ENCODE assay signal across 8 cellular contexts in genomic region chr19:13974073-13974472, GRCh38. TPM values are rescaled to one million over a fixed set of nuclear protein-coding genes. Genes with fewer than 3 reads are reported as not detected.
DNase-seq lines count a peak whose midpoint lies in the region; ATAC-seq, FAIRE-seq and TF ChIP-seq lines count a peak whose summit lies in the region.

No MANE protein-coding gene starts in this region.

- H3K9me2 ChIP-seq in Karpas-422 (replicated peaks; ENCODE audit: insufficient read depth, low read length): no peaks in the 10 kb centered on the region

- no peaks in the 10 kb centered on the region for H3K79me2 ChIP-seq in Karpas-422 (ENCODE audit: low read length)

- H3K27me3 ChIP-seq in BE2C: no peaks in the 10 kb centered on the region
- no peaks in the 10 kb centered on the region for H3K27me3 ChIP-seq in Karpas-422 (ENCODE audit: low read length)

- H3K4me2 ChIP-seq in Karpas-422 (ENCODE audit: low read depth, low read length, poor library complexity, severe bottlenecking): peak overlapping the region; percentile 59

- peak; percentile 53 for DNase-seq in BE2C
- DNase-seq in Karpas-422: peak; percentile 94
- peak; percentile 49 for DNase-seq in activated CD8-positive, alpha-beta memory T cell treated with anti-CD3 and anti-CD28 coated beads, Interleukin-2, amount 50 U/mL, for 4 hours
- peak; percentile 45 for DNase-seq in iris pigment epithelial cell (ENCODE audit: low read depth)
- DNase-seq in middle frontal gyrus (ENCODE audit: extremely low spot score, low spot score): no peak
- no peak for DNase-seq in kidney

- no peak overlapping the region for H3K27ac ChIP-seq in Karpas-422 (ENCODE audit: low read length)
- H3K27ac ChIP-seq in kidney (ENCODE audit: low read depth in 2 of 2, low read length in 2 of 2): no peak overlapping the region

- H3K9me3 ChIP-seq in BE2C (no peaks in the 10 kb centered on the region), Karpas-422 (ENCODE audit: low read length) (no peaks in the 10 kb centered on the region), kidney (ENCODE audit: control insufficient read depth in 1 of 2, low read length in 2 of 2) (no peaks in the 10 kb centered on the region)

- TF ChIP-seq CTCF in BE2C (IDR thresholded peaks at IDR 0.05; ENCODE audit: low read depth, low read length): no peak
- TF ChIP-seq CTCF in kidney (IDR thresholded peaks at IDR 0.05; ENCODE audit: borderline replicate concordance, extremely low read depth, insufficient read depth): no peak

- H3K4me1 ChIP-seq in BE2C: no peaks in the 10 kb centered on the region; the same call in 1 of the 2 replicates
- H3K4me1 ChIP-seq in Karpas-422 (ENCODE audit: low read length): peaks cover 11% of the 10 kb centered on the region
- H3K4me1 ChIP-seq in kidney (ENCODE audit: control insufficient read depth in 1 of 2, insufficient read depth in 1 of 2, low read depth in 1 of 2, low read length in 2 of 2): no peaks in the 10 kb centered on the region

- no peak for FAIRE-seq in kidney (lab: Jason Lieb, UNC)

- H3K9ac ChIP-seq in Karpas-422 (ENCODE audit: low read length) (peak overlapping the region; percentile 34; the same call in 1 of the 2 replicates), kidney (ENCODE audit: low read length in 2 of 2) (no peak overlapping the region)

- no peak overlapping the region for H3K4me3 ChIP-seq in BE2C (ENCODE audit: low read depth, low read length)
- peak overlapping the region; percentile 12; the same call in 1 of the 2 replicates for H3K4me3 ChIP-seq in Karpas-422 (ENCODE audit: low read length)
- H3K4me3 ChIP-seq in kidney (ENCODE audit: low read length in 2 of 2): no peak overlapping the region

- H3K36me3 ChIP-seq in BE2C: peaks cover 4% of the 10 kb centered on the region
- no peaks in the 10 kb centered on the region for H3K36me3 ChIP-seq in Karpas-422 (ENCODE audit: insufficient read depth, low read length)
- peaks cover 7 to 13% of the 10 kb centered on the region in 2 donors for H3K36me3 ChIP-seq in kidney (ENCODE audit: control insufficient read depth in 1 of 2, insufficient read depth in 2 of 2, low read length in 2 of 2)

- ATAC-seq in HG03139 (IDR thresholded peaks at IDR 0.05; ENCODE audit: unreplicated experiment) (no peak), HG03039 (IDR thresholded peaks at IDR 0.05; ENCODE audit: unreplicated experiment) (no peak)

- intact Hi-C loops in kidney (cut with DNase I): no loop called here

- H2AFZ ChIP-seq in Karpas-422 (ENCODE audit: low read length): peak overlapping the region; percentile 38; the same call in 1 of the 2 replicates

- H4K20me1 ChIP-seq in Karpas-422 (ENCODE audit: insufficient read depth, low read depth, low read length): no peaks in the 10 kb centered on the region

RNA-seq across cellular contexts. Expression of gene DCAF15, which starts 21.8 kb away (rescaled TPM):
- polyA plus RNA-seq in BE2C (2012; ENCODE audit: insufficient read depth, insufficient read length, low read depth): 160 TPM
- total RNA-seq in Karpas-422 (2014; rRNA removed; shearing (Covaris generic); ENCODE audit: low replicate concordance): 15.1 and 41.4 TPM in 2 replicates
- 35.5 TPM for total RNA-seq in kidney
- 21.9 TPM for polyA plus RNA-seq in kidney (ENCODE audit: insufficient read depth, low read depth, low replicate concordance)

RNA-seq across cellular contexts. Expression of gene RFX1, which starts 32.0 kb away (rescaled TPM):
- polyA plus RNA-seq in BE2C (2012; ENCODE audit: insufficient read depth, insufficient read length, low read depth): 19.7 TPM
- total RNA-seq in Karpas-422 (2014; rRNA removed; shearing (Covaris generic); ENCODE audit: low replicate concordance): 1.2 and 2.3 TPM in 2 replicates
- total RNA-seq in kidney: 17.9 TPM
- polyA plus RNA-seq in kidney (ENCODE audit: insufficient read depth, low read depth, low replicate concordance): 5.2 TPM

RNA-seq across cellular contexts. Expression of gene PODNL1, which starts 35.9 kb away (rescaled TPM):
- 1.9 TPM for polyA plus RNA-seq in BE2C (2012; ENCODE audit: insufficient read depth, insufficient read length, low read depth)
- not detected in 2 replicates for total RNA-seq in Karpas-422 (2014; rRNA removed; shearing (Covaris generic); ENCODE audit: low replicate concordance)
- 3.0 TPM for total RNA-seq in kidney
- polyA plus RNA-seq in kidney (ENCODE audit: insufficient read depth, low read depth, low replicate concordance): not detected

RNA-seq across cellular contexts. Expression of gene RLN3, which starts 53.9 kb away (rescaled TPM):
- not detected for polyA plus RNA-seq in BE2C (2012; ENCODE audit: insufficient read depth, insufficient read length, low read depth)
- total RNA-seq in Karpas-422 (2014; rRNA removed; shearing (Covaris generic); ENCODE audit: low replicate concordance): not detected in 2 replicates
- not detected for total RNA-seq in kidney
- polyA plus RNA-seq in kidney (ENCODE audit: insufficient read depth, low read depth, low replicate concordance): not detected

RNA-seq across cellular contexts. Expression of gene IL27RA, which starts 57.5 kb away (rescaled TPM):
- 2.5 TPM for polyA plus RNA-seq in BE2C (2012; ENCODE audit: insufficient read depth, insufficient read length, low read depth)
- 0.67 and 1.9 TPM in 2 replicates for total RNA-seq in Karpas-422 (2014; rRNA removed; shearing (Covaris generic); ENCODE audit: low replicate concordance)
- 14.1 TPM for total RNA-seq in kidney
- 3.1 TPM for polyA plus RNA-seq in kidney (ENCODE audit: insufficient read depth, low read depth, low replicate concordance)

Comparison
In these comparisons a context has a peak if more than half of its experiments do, and no peak if none do; other contexts are left out.
1. DNase-seq: peak in BE2C (single experiment), Karpas-422 (single experiment), activated CD8-positive, alpha-beta memory T cell treated with anti-CD3 and anti-CD28 coated beads, Interleukin-2, amount 50 U/mL, for 4 hours (single experiment) and iris pigment epithelial cell (single experiment); none in middle frontal gyrus (single experiment) and kidney (single experiment).